9 cellular contexts compared by ENCODE assay signal in the genomic region with DNA sequence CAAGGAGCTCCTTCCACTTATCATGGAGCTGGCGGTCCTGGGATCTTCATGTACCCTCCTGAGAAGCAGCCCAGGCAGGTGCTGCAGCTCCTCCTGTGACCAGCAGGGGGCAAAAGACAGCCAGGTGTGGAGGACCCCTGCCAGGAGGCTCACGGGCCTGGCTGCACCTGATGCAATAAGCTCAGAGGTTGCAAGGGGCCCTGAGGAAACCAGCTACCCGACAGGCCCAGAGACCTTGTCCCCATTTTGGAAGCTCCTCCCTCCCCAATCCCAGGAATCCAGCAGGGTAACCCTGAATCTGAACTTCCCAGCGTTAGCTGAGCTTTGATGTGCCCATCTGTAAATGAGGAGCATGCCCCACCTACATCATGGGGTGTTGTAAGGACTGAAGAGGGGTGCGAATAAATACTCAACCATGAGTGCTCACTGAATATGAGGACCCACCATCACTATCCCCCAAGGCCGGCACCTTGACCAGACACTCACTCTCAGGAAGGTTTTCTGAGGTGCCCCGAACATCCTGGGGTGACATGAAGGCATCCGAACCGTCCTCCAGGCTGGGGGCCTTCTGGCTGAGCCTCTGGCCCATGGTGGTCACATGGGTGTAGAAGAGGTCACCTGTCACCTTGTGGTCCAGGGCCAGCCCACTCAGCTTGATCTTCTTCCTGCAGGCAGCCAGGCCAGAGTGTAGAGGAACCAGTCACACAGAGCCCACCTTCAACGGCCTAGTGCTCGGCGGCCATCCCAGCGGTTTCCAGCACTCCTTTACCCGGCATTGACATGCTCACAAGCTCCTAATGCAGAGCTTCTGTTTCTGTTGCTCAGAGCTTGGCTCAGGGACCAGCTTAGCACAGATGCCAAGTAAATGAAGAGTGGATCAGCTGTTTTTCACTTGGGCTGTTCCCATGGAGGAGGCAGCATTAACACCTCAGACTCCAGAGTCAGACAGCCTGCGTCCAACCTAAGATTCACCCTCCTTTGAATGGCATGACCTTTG. TPM values are rescaled to one million over a fixed set of nuclear protein-coding genes. Genes with fewer than 3 reads are reported as not detected.
DNase-seq lines count a peak whose midpoint lies in the region; ATAC-seq and TF ChIP-seq lines count a peak whose summit lies in the region.
"Had no signal": no experiment of that assay in that cellular context is flagged by ENCODE, and none has a peak within 500 bp of the region (broad histone marks: within the 10 kb centered on the region; RNA-seq: fewer than 3 reads in every experiment).

No MANE protein-coding gene starts in this region.

- 75% methylated on average over 14 of the region's 15 CpGs for WGBS in mammary epithelial cell (ENCODE audit: low coverage, missing lambda C conversion rate)

- peak; percentile 97 for TF ChIP-seq CTCF in CD4-positive, alpha-beta T cell (IDR thresholded peaks at IDR 0.05)
- TF ChIP-seq CTCF in GM20000 (IDR thresholded peaks at IDR 0.05; ENCODE audit: extremely low read depth, missing control alignments) = peak; percentile 95
- TF ChIP-seq CTCF in WI38 (IDR thresholded peaks at IDR 0.05; ENCODE audit: low read depth, low read length) = peak; percentile 94
- TF ChIP-seq CTCF in mammary epithelial cell (conservative IDR thresholded peaks at IDR 0.05 in 1 of 2, IDR thresholded peaks at IDR 0.05 in 1 of 2; ENCODE audit: extremely low read depth in 1 of 2, insufficient read depth in 1 of 2, low read depth in 1 of 2, low read length in 2 of 2) = peak; percentile 91

- H3K27ac Mint-ChIP-seq in CD4-positive, alpha-beta T cell = no peak overlapping the region

- no peaks in the 10 kb centered on the region for H3K9me3 ChIP-seq in CD4-positive, alpha-beta T cell (ENCODE audit: control insufficient read depth, low read length)
- H3K9me3 ChIP-seq in mammary epithelial cell (replicated peaks; ENCODE audit: insufficient read depth, low read length) = no peaks in the 10 kb centered on the region

- H4K20me1 ChIP-seq in mammary epithelial cell (ENCODE audit: insufficient read depth, low read length) = no peaks in the 10 kb centered on the region

- H3K9me3 Mint-ChIP-seq in CD4-positive, alpha-beta T cell = no peaks in the 10 kb centered on the region

- dilution Hi-C loops in mammary epithelial cell (cut with HindIII; ENCODE audit: low sequenced_read_pairs) = no loop called here

- POLR2A ChIA-PET in CD4-positive, alpha-beta T cell (lab: Charles Lee) = interaction anchor here (0.6 to 3.4 kb wide), 5 partner anchors 20 to 74 kb away, joined by 4 to 28 read pairs (median 9); a partner anchor contains a TSS

- peak; percentile 63 to 78 (median 68) for DNase-seq in CD4-positive, alpha-beta T cell
- DNase-seq in GM20000 (ENCODE audit: low spot score) (peak; percentile 83), KBM-7 (peak; percentile 59), mammary epithelial cell (peak; percentile 51), lung microvascular endothelial cell (ENCODE audit: low read depth in 2 of 2) (peak; percentile 37 to 67), AG08396 (ENCODE audit: low spot score) (no peak)
- peak; percentile 56 for DNase-seq in stimulated activated CD8-positive, alpha-beta memory T cell treated with anti-CD3 and anti-CD28 coated beads, Interleukin-4, amount 100 ng/mL, for 24 hours (ENCODE audit: low read depth)

- no peak overlapping the region for H3K4me2 ChIP-seq in mammary epithelial cell (ENCODE audit: insufficient read depth, low read depth, low read length)

- H3K4me3 Mint-ChIP-seq in CD4-positive, alpha-beta T cell = no peak overlapping the region

- H3K9ac ChIP-seq in mammary epithelial cell (ENCODE audit: insufficient read depth, low read length) = no peak overlapping the region

- peak overlapping the region; percentile 12 for H2AFZ ChIP-seq in mammary epithelial cell (ENCODE audit: low read depth, low read length)

- intact Hi-C loops in CD4-positive, alpha-beta T cell (cut with DNase I, micrococcal nuclease) = loop anchor here (1.0 to 5.0 kb wide), 4 partner anchors 33 to 151 kb away; a partner anchor contains a TSS
- intact Hi-C loops in mammary epithelial cell (cut with micrococcal nuclease) = loop anchor here (1.0 to 5.0 kb wide), 5 partner anchors 33 to 155 kb away; a partner anchor contains a TSS

- H3K27me3 ChIP-seq in CD4-positive, alpha-beta T cell (ENCODE audit: control insufficient read depth, insufficient read depth, low read length) = no peaks in the 10 kb centered on the region
- H3K27me3 ChIP-seq in mammary epithelial cell (ENCODE audit: insufficient read depth, low read length) = no peaks in the 10 kb centered on the region

- no peaks in the 10 kb centered on the region for H3K4me1 Mint-ChIP-seq in CD4-positive, alpha-beta T cell (ENCODE audit: low read depth)

- no peaks in the 10 kb centered on the region for H3K79me2 ChIP-seq in mammary epithelial cell (ENCODE audit: insufficient read depth, low read length)

- TSS peak; percentile 45 for BruUV-seq in mammary epithelial cell (replicated peaks; lab: Mats Ljungman, UMichigan)

- in situ Hi-C loops in KBM-7 (cut with MboI; ENCODE audit: low pct_unique_long_range_greater_than_20kb, low sequenced_read_pairs) = loop anchor here (10.0 to 25.0 kb wide), 2 partner anchors 93 to 151 kb away; a partner anchor contains a TSS
- in situ Hi-C loops in mammary epithelial cell (cut with MboI; ENCODE audit: low sequenced_read_pairs in 2 of 2) = no loop called here

- no peaks in the 10 kb centered on the region for H3K36me3 ChIP-seq in mammary epithelial cell (ENCODE audit: insufficient read depth, low read length)

- no peaks in the 10 kb centered on the region for H3K27me3 Mint-ChIP-seq in CD4-positive, alpha-beta T cell

- H3K4me1 ChIP-seq in mammary epithelial cell (ENCODE audit: insufficient read depth, low read length) = no peaks in the 10 kb centered on the region

- H3K36me3 Mint-ChIP-seq in CD4-positive, alpha-beta T cell (ENCODE audit: low read depth) = peaks cover 18% of the 10 kb centered on the region

- peak; percentile 94 for ATAC-seq in CD4-positive, alpha-beta T cell (ENCODE audit: poor library complexity)

- no peak overlapping the region for H3K27ac ChIP-seq in CD4-positive, alpha-beta T cell (ENCODE audit: low read depth, low read length)
- no peak overlapping the region for H3K27ac ChIP-seq in mammary epithelial cell (ENCODE audit: insufficient read depth, low read depth, low read length)

- H3K4me3 ChIP-seq in WI38 (ENCODE audit: low read depth, low read length) (no peak overlapping the region), mammary epithelial cell (replicated peaks in 1 of 3; ENCODE audit: insufficient read depth in 1 of 3, low read depth in 2 of 3, low read length in 3 of 3) (no peak overlapping the region)

- CTCF ChIA-PET in CD4-positive, alpha-beta T cell (lab: Charles Lee) = interaction anchor here (0.8 to 6.0 kb wide), 24 partner anchors 8 to 307 kb away, joined by 3 to 130 read pairs (median 4); a partner anchor contains a TSS
- CTCF ChIA-PET in mammary epithelial cell (lab: Charles Lee; ENCODE audit: low non-redundant PET) = interaction anchor here (0.5 to 1.4 kb wide), 4 partner anchors 22 to 1407 kb away, joined by 3 to 4 read pairs (median 4); a partner anchor contains a TSS

RNA-seq across cellular contexts. Expression of a gene that starts 21.7 kb away (rescaled TPM):
- total RNA-seq in CD4-positive, alpha-beta T cell = 1 to 10 TPM; 3.1 to 4.2 TPM
- total RNA-seq in mammary epithelial cell (1 to 10 TPM; 1.4 to 2.2 TPM), lung microvascular endothelial cell (9.6 and 16.9 TPM in 2 replicates)
- polyA plus RNA-seq in mammary epithelial cell = 0.48 TPM
- polyA minus RNA-seq in mammary epithelial cell = not detected

RNA-seq across cellular contexts. Expression of a gene that starts 33.5 kb away (rescaled TPM):
- under 1 TPM; 0.17 to 0.19 TPM for total RNA-seq in CD4-positive, alpha-beta T cell
- total RNA-seq in mammary epithelial cell (under 1 TPM; 0.31 to 0.33 TPM), lung microvascular endothelial cell (under 0.01 and 0.20 TPM in 2 replicates)
- polyA plus RNA-seq in mammary epithelial cell = 0.06 TPM
- 0.21 TPM for polyA minus RNA-seq in mammary epithelial cell

RNA-seq across cellular contexts. Expression of a gene that starts 36.7 kb away (rescaled TPM):
- total RNA-seq in CD4-positive, alpha-beta T cell = 10 to 100 TPM; 28.0 TPM
- total RNA-seq in mammary epithelial cell (10 to 100 TPM; 24.8 to 58.9 TPM), lung microvascular endothelial cell (42.5 and 55.8 TPM in 2 replicates)
- 124 TPM for polyA plus RNA-seq in mammary epithelial cell
- 173 TPM for polyA minus RNA-seq in mammary epithelial cell

RNA-seq across cellular contexts. Expression of a gene that starts 43.6 kb away (rescaled TPM):
- not detected for total RNA-seq in CD4-positive, alpha-beta T cell
- total RNA-seq in mammary epithelial cell (not detected), lung microvascular endothelial cell (not detected in 2 replicates)
- polyA plus RNA-seq in mammary epithelial cell = not detected
- not detected for polyA minus RNA-seq in mammary epithelial cell
- total RNA-seq: LHCN-M2 had no signal
